In genomic region chr7:151923097-151923876, GRCh38 we compare ENCODE assay signal across 18 cellular contexts. TPM values are rescaled to one million over a fixed set of nuclear protein-coding genes. Genes with fewer than 3 reads are reported as not detected.
DNase-seq lines count a peak whose midpoint lies in the region; ATAC-seq lines count a peak whose summit lies in the region.
"Had no signal": no experiment of that assay in that cellular context is flagged by ENCODE, and none has a peak within 500 bp of the region (broad histone marks: within the 10 kb centered on the region; RNA-seq: fewer than 3 reads in every experiment).

No MANE protein-coding gene starts in this region.

- ATAC-seq in sciatic nerve (peak; percentile 70), HG02852 (IDR thresholded peaks at IDR 0.05; ENCODE audit: unreplicated experiment) (no peak), GM19035 (IDR thresholded peaks at IDR 0.05; ENCODE audit: unreplicated experiment) (no peak)
- no peak for ATAC-seq in natural killer cell treated with Interleukin-12 subunit alpha and Interleukin-12 subunit beta and Interleukin-15 and Interleukin-18, amount 100 ng/mL, for 72 hours
- ATAC-seq: activated T-cell treated with anti-CD3 and anti-CD28 coated beads, Interleukin-2, amount 50 U/mL, for 72 hours had no signal

- peaks cover 6 to 10% of the 10 kb centered on the region in 2 donors for H3K27me3 Mint-ChIP-seq in natural killer cell treated with Interleukin-12 subunit alpha and Interleukin-12 subunit beta and Interleukin-15 and Interleukin-18, amount 100 ng/mL, for 72 hours

- H3K4me3 Mint-ChIP-seq in natural killer cell treated with Interleukin-12 subunit alpha and Interleukin-12 subunit beta and Interleukin-15 and Interleukin-18, amount 100 ng/mL, for 72 hours, result no peak overlapping the region
- H3K4me3 Mint-ChIP-seq: activated T-cell treated with anti-CD3 and anti-CD28 coated beads, Interleukin-2, amount 50 U/mL, for 72 hours; CD4-positive, CD25-positive, alpha-beta regulatory T cell; HFFc6 had no signal

- H3K4me1 Mint-ChIP-seq in natural killer cell treated with Interleukin-12 subunit alpha and Interleukin-12 subunit beta and Interleukin-15 and Interleukin-18, amount 100 ng/mL, for 72 hours (ENCODE audit: low read depth in 2 of 2), result peaks cover 11 to 12% of the 10 kb centered on the region in 2 donors

- H3K9me3 Mint-ChIP-seq in natural killer cell treated with Interleukin-12 subunit alpha and Interleukin-12 subunit beta and Interleukin-15 and Interleukin-18, amount 100 ng/mL, for 72 hours, result no peaks in the 10 kb centered on the region
- H3K9me3 Mint-ChIP-seq: activated T-cell treated with anti-CD3 and anti-CD28 coated beads, Interleukin-2, amount 50 U/mL, for 72 hours; CD4-positive, CD25-positive, alpha-beta regulatory T cell; HFFc6 had no signal

- no peak overlapping the region for H3K27ac Mint-ChIP-seq in natural killer cell treated with Interleukin-12 subunit alpha and Interleukin-12 subunit beta and Interleukin-15 and Interleukin-18, amount 100 ng/mL, for 72 hours
- H3K27ac Mint-ChIP-seq: activated T-cell treated with anti-CD3 and anti-CD28 coated beads, Interleukin-2, amount 50 U/mL, for 72 hours; CD4-positive, CD25-positive, alpha-beta regulatory T cell; HFFc6 had no signal

- intact Hi-C loops in sciatic nerve (cut with DNase I), result no loop called here

- DNase-seq in DMS79 treated with DMSO at 0.1 percent for 48 hours (lab: John Stamatoyannopoulos, UW) (peak; percentile 46), SKM-1 (lab: John Stamatoyannopoulos, UW; ENCODE audit: unreplicated experiment) (peak; percentile 64), globus pallidus (ENCODE audit: low spot score) (peak; percentile 38), sciatic nerve (ENCODE audit: low spot score) (no peak), mesenteric fat pad (ENCODE audit: low spot score) (no peak)
- DNase-seq in natural killer cell treated with Interleukin-12 subunit alpha and Interleukin-12 subunit beta and Interleukin-15 and Interleukin-18, amount 100 ng/mL, for 72 hours (ENCODE audit: low spot score), result no peak
- DNase-seq: activated CD4-positive, CD25-positive, alpha-beta regulatory T cell; activated T-cell treated with anti-CD3 and anti-CD28 coated beads, Interleukin-2, amount 50 U/mL, for 72 hours; CD4-positive, CD25-positive, alpha-beta regulatory T cell; HFFc6; NCI-H1436; stimulated activated CD8-positive, alpha-beta memory T cell treated with anti-CD3 and anti-CD28 coated beads, Interleukin-4, amount 100 ng/mL, for 48 hours had no signal

- H3K36me3 Mint-ChIP-seq in natural killer cell treated with Interleukin-12 subunit alpha and Interleukin-12 subunit beta and Interleukin-15 and Interleukin-18, amount 100 ng/mL, for 72 hours, result no peaks in the 10 kb centered on the region
- H3K36me3 Mint-ChIP-seq: CD4-positive, CD25-positive, alpha-beta regulatory T cell had no signal

RNA-seq across cellular contexts. Expression of gene GALNTL5, which starts 33.0 kb away (rescaled TPM):
- total RNA-seq in sciatic nerve, result not detected
- total RNA-seq in natural killer cell treated with Interleukin-12 subunit alpha and Interleukin-12 subunit beta and Interleukin-15 and Interleukin-18, amount 100 ng/mL, for 72 hours, result not detected
- not detected for total RNA-seq in mesenteric fat pad
- total RNA-seq: activated T-cell treated with anti-CD3 and anti-CD28 coated beads, Interleukin-2, amount 50 U/mL, for 72 hours; CD4-positive, CD25-positive, alpha-beta regulatory T cell; chondrocyte; HFFc6; mononuclear cell; RPMI7951; smooth muscle cell had no signal

RNA-seq across cellular contexts. Expression of gene PRKAG2, which starts 46.4 kb away (rescaled TPM):
- total RNA-seq in sciatic nerve, result 31.5 TPM
- 10 to 100 TPM; 19.9 to 22.6 TPM for total RNA-seq in natural killer cell treated with Interleukin-12 subunit alpha and Interleukin-12 subunit beta and Interleukin-15 and Interleukin-18, amount 100 ng/mL, for 72 hours
- 61.2 TPM for total RNA-seq in mesenteric fat pad

Comparison
In these comparisons a context has a peak if more than half of its experiments do, and no peak if none do; other contexts are left out.
1. DNase-seq: peak in DMS79 treated with DMSO at 0.1 percent for 48 hours (single experiment), SKM-1 (single experiment) and globus pallidus (single experiment); none in sciatic nerve (single experiment), natural killer cell treated with Interleukin-12 subunit alpha and Interleukin-12 subunit beta and Interleukin-15 and Interleukin-18, amount 100 ng/mL, for 72 hours (single experiment) and mesenteric fat pad (single experiment).